In the genomic region with DNA sequence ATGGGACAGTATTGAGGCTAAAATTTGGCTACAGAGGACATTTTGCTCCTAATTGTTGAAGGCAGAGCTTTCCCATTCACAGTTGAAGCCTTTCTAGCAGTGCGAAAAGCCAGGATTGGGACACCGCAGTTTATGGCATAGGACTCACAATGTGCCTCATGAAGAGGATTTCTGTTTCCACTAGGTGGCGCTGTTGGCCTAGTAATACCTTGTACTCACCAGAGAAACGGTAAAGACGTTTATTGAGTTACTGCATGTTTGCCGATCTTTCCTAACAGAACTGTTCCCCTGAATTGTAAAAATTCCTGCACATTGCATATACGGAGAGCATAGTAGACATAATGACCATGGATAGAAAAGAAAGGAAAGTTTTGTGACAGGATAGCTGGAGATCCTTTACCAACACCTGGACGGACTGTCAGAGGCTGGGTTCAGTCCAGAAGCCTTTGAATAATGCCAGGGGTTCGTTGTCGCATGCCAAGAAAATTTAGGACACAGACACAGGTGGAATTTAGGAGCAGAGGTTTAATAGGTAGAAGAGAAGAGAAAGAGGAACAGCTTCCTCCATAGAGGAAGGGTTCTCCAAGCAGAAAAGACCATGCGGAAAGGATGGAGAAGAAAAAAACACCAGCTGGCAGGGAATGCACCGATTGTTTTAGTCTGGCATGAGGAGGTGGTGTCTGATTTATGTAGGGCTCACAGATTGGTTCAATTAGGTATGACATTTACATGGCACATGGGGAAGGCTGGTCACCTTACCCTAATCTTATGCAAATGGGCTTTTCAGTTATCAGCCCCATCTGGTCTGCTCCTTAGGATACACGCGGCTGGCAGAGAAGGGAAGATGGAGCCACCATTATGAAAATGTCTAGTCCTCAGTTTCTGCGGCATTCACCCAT, we compare ENCODE assay signal across 8 cellular contexts. TPM values are rescaled to one million over a fixed set of nuclear protein-coding genes. Genes with fewer than 3 reads are reported as not detected.
DNase-seq lines count a peak whose midpoint lies in the region; ATAC-seq and TF ChIP-seq lines count a peak whose summit lies in the region.

No MANE protein-coding gene starts in this region.

- H3K9me3 ChIP-seq in AG04450 (ENCODE audit: control insufficient read depth, insufficient read depth, low read length): no peaks in the 10 kb centered on the region
- H3K9me3 ChIP-seq in smooth muscle cell (replicated peaks; ENCODE audit: low read depth): no peaks in the 10 kb centered on the region

- no peak overlapping the region for H3K4me3 Mint-ChIP-seq in activated naive CD4-positive, alpha-beta T cell treated with anti-CD3 and anti-CD28 coated beads for 36 hours

- H3K27ac ChIP-seq in AG04450 (ENCODE audit: low read depth, low read length): no peak overlapping the region
- no peak overlapping the region for H3K27ac ChIP-seq in smooth muscle cell (ENCODE audit: low read depth)

- H3K79me2 ChIP-seq in smooth muscle cell (ENCODE audit: low read depth): no peaks in the 10 kb centered on the region

- WGBS in smooth muscle cell (ENCODE audit: low lambda C conversion rate): 44% methylated on average over 15 of the region's 15 CpGs

- no peaks in the 10 kb centered on the region for H3K36me3 ChIP-seq in smooth muscle cell (ENCODE audit: low read depth)

- CTCF ChIA-PET in AG04450 (lab: Charles Lee): interaction anchor here (0.5 to 5.6 kb wide), 25 partner anchors 9 to 1265 kb away, joined by 3 to 97 read pairs (median 3); partner anchors contain the start of genes OR51D1 and TRIM68
- CTCF ChIA-PET in activated naive CD4-positive, alpha-beta T cell treated with anti-CD3 and anti-CD28 coated beads for 36 hours (lab: Charles Lee): interaction anchor here (0.6 to 5.1 kb wide), 4 partner anchors 10 to 30 kb away, joined by 3 to 47 read pairs (median 4); partner anchors contain the start of gene OR51D1

- POLR2A ChIA-PET in AG04450 (lab: Yijun Ruan, JAX): no interaction called here

- H3K4me1 Mint-ChIP-seq in activated naive CD4-positive, alpha-beta T cell treated with anti-CD3 and anti-CD28 coated beads for 36 hours (ENCODE audit: low read depth): no peaks in the 10 kb centered on the region

- TF ChIP-seq CTCF in AG04450 (IDR thresholded peaks at IDR 0.05; ENCODE audit: low read depth, low read length) (peak; percentile 75), GM12875 (IDR thresholded peaks at IDR 0.05; ENCODE audit: borderline replicate concordance, insufficient read depth, low read depth, low read length) (peak; percentile 57; the same call in 1 of the 2 replicates), smooth muscle cell (IDR thresholded peaks at IDR 0.05; ENCODE audit: borderline replicate concordance, insufficient read depth, poor library complexity, severe bottlenecking) (peak; percentile 78)

- H3K9ac ChIP-seq in smooth muscle cell (ENCODE audit: low read depth): no peak overlapping the region

- H3K4me3 ChIP-seq in AG04450 (ENCODE audit: low read depth, low read length) (no peak overlapping the region), GM12875 (ENCODE audit: low read depth, low read length) (no peak overlapping the region), smooth muscle cell (no peak overlapping the region)

- peak; percentile 61 for DNase-seq in AG04450 (ENCODE audit: low read depth, low spot score)
- DNase-seq in KG1 (lab: John Stamatoyannopoulos, UW): peak; percentile 23
- peak; percentile 8 for DNase-seq in NOMO-1 treated with dmso at 0.1 percent for 144 hours (lab: John Stamatoyannopoulos, UW; ENCODE audit: unreplicated experiment)
- DNase-seq in activated naive CD4-positive, alpha-beta T cell treated with anti-CD3 and anti-CD28 coated beads for 36 hours: peak; percentile 81
- DNase-seq in left ventricle myocardium superior: no peak
- DNase-seq in smooth muscle cell (lab: John Stamatoyannopoulos, UW; ENCODE audit: unreplicated experiment): peak; percentile 14

- peaks cover 6% of the 10 kb centered on the region for H3K27me3 ChIP-seq in AG04450 (ENCODE audit: control insufficient read depth, insufficient read depth, low read length)
- no peaks in the 10 kb centered on the region for H3K27me3 ChIP-seq in smooth muscle cell (ENCODE audit: low read depth)

- ATAC-seq in left ventricle myocardium superior: peak; percentile 68
- ATAC-seq in GM21737 (IDR thresholded peaks at IDR 0.05; ENCODE audit: unreplicated experiment): no peak

- no peaks in the 10 kb centered on the region for H3F3A ChIP-seq in smooth muscle cell (ENCODE audit: low read depth)

- H4K20me1 ChIP-seq in smooth muscle cell (ENCODE audit: low read depth): no peaks in the 10 kb centered on the region

- no peak overlapping the region for H3K27ac Mint-ChIP-seq in activated naive CD4-positive, alpha-beta T cell treated with anti-CD3 and anti-CD28 coated beads for 36 hours

- H3K4me1 ChIP-seq in smooth muscle cell (ENCODE audit: low read depth): no peaks in the 10 kb centered on the region

- no peak overlapping the region for H3K4me2 ChIP-seq in smooth muscle cell

- H3K27me3 Mint-ChIP-seq in activated naive CD4-positive, alpha-beta T cell treated with anti-CD3 and anti-CD28 coated beads for 36 hours (ENCODE audit: low read depth): peaks cover 34% of the 10 kb centered on the region

- intact Hi-C loops in activated naive CD4-positive, alpha-beta T cell treated with anti-CD3 and anti-CD28 coated beads for 36 hours (cut with micrococcal nuclease): loop anchor here (1.0 to 2.0 kb wide), 2 partner anchors 378 to 754 kb away; no protein-coding TSS in a partner anchor
- intact Hi-C loops in left ventricle myocardium superior (cut with micrococcal nuclease): no loop called here

- peaks cover 10% of the 10 kb centered on the region for H3K9me3 Mint-ChIP-seq in activated naive CD4-positive, alpha-beta T cell treated with anti-CD3 and anti-CD28 coated beads for 36 hours

- H3K36me3 Mint-ChIP-seq in activated naive CD4-positive, alpha-beta T cell treated with anti-CD3 and anti-CD28 coated beads for 36 hours (ENCODE audit: low read depth): peaks cover 3% of the 10 kb centered on the region

- no peak overlapping the region for H2AFZ ChIP-seq in smooth muscle cell (ENCODE audit: low read depth)

RNA-seq across cellular contexts. Expression of gene OR51D1, which starts 10.8 kb away (rescaled TPM):
- polyA plus RNA-seq in AG04450 (2011; rRNA removed) (not detected in 2 replicates), smooth muscle cell (not detected in 2 replicates)
- not detected in 2 replicates for polyA minus RNA-seq in AG04450 (2011; rRNA and poly(A)+ RNA removed)
- total RNA-seq in activated naive CD4-positive, alpha-beta T cell treated with anti-CD3 and anti-CD28 coated beads for 36 hours: not detected
- total RNA-seq in left ventricle myocardium superior (not detected), smooth muscle cell (not detected in 2 replicates)

RNA-seq across cellular contexts. Expression of gene OR51E1, which starts 17.3 kb away (rescaled TPM):
- 0.02 and 0.04 TPM in 2 replicates for polyA plus RNA-seq in AG04450 (2011; rRNA removed)
- polyA minus RNA-seq in AG04450 (2011; rRNA and poly(A)+ RNA removed): 0.04 TPM in 1 of 2 replicates, not detected in the other
- not detected for total RNA-seq in activated naive CD4-positive, alpha-beta T cell treated with anti-CD3 and anti-CD28 coated beads for 36 hours
- 1.8 TPM for total RNA-seq in left ventricle myocardium superior
- total RNA-seq in smooth muscle cell: not detected in 2 replicates
- not detected in 2 replicates for polyA plus RNA-seq in smooth muscle cell

RNA-seq across cellular contexts. Expression of gene TRIM68, which starts 18.4 kb away (rescaled TPM):
- 6.4 and 6.9 TPM in 2 replicates for polyA plus RNA-seq in AG04450 (2011; rRNA removed)
- 7.0 and 7.3 TPM in 2 replicates for polyA minus RNA-seq in AG04450 (2011; rRNA and poly(A)+ RNA removed)
- 10 to 100 TPM; 11.3 to 15.4 TPM for total RNA-seq in activated naive CD4-positive, alpha-beta T cell treated with anti-CD3 and anti-CD28 coated beads for 36 hours
- total RNA-seq in left ventricle myocardium superior: 10.6 TPM
- total RNA-seq in smooth muscle cell: 10.7 and 18.9 TPM in 2 replicates
- 7.8 and 10.7 TPM in 2 replicates for polyA plus RNA-seq in smooth muscle cell

RNA-seq across cellular contexts. Expression of gene OR52I1, which starts 32.6 kb away (rescaled TPM):
- polyA plus RNA-seq in AG04450 (2011; rRNA removed) (not detected in 2 replicates), smooth muscle cell (not detected in 2 replicates)
- not detected in 2 replicates for polyA minus RNA-seq in AG04450 (2011; rRNA and poly(A)+ RNA removed)
- not detected for total RNA-seq in activated naive CD4-positive, alpha-beta T cell treated with anti-CD3 and anti-CD28 coated beads for 36 hours
- total RNA-seq in left ventricle myocardium superior (not detected), smooth muscle cell (not detected in 2 replicates)

RNA-seq across cellular contexts. Expression of gene OR52I2, which starts 44.9 kb away (rescaled TPM):
- polyA plus RNA-seq in AG04450 (2011; rRNA removed) (not detected in 2 replicates), smooth muscle cell (0.02 TPM in 1 of 2 replicates, not detected in the other)
- not detected in 2 replicates for polyA minus RNA-seq in AG04450 (2011; rRNA and poly(A)+ RNA removed)
- not detected for total RNA-seq in activated naive CD4-positive, alpha-beta T cell treated with anti-CD3 and anti-CD28 coated beads for 36 hours
- total RNA-seq in left ventricle myocardium superior (not detected), smooth muscle cell (not detected in 2 replicates)
